Comparison of ENCODE assay signal across 8 cellular contexts in genomic region chr15:43800286-43801136, GRCh38. TPM values are rescaled to one million over a fixed set of nuclear protein-coding genes. Genes with fewer than 3 reads are reported as not detected.
A peak's percentile ranks its signal among the peaks of the same experiment; 100 is the strongest.
DNase-seq lines count a peak whose midpoint lies in the region; ATAC-seq, FAIRE-seq and TF ChIP-seq lines count a peak whose summit lies in the region.

HYPK (plus strand) TSS chr15:43800599; CDS start chr15:43800623, 24 bp downstream.

- peak within 1 kb of the TSS; percentile 82 for H3K4me3 ChIP-seq in GM12865 (ENCODE audit: low read depth, low read length)

- TF ChIP-seq CTCF in GM12865 (IDR thresholded peaks at IDR 0.05; ENCODE audit: insufficient read depth, low read depth, low read length, missing control alignments) = no peak

- DNase-seq in GM12865 (ENCODE audit: low read depth) (peak; percentile 93), NCI-H146 treated with DMSO at 0.1 percent for 48 hours (lab: John Stamatoyannopoulos, UW; ENCODE audit: unreplicated experiment) (peak; percentile 26), T-helper 2 cell (peak; percentile 77 to 94 (median 86)), amygdala (lab: John Stamatoyannopoulos, UW) (peak; percentile 42 to 97 (median 88)), left ventricle myocardium superior (peak; percentile 96), pulmonary artery endothelial cell (ENCODE audit: low read depth, low spot score) (peak; percentile 60), urothelium cell line (ENCODE audit: low spot score) (peak; percentile 79)

- intact Hi-C loops in left ventricle myocardium superior (cut with micrococcal nuclease) = no loop called here

- ATAC-seq in HG02678 (IDR thresholded peaks at IDR 0.05; ENCODE audit: unreplicated experiment) (peak; percentile 95), left ventricle myocardium superior (peak; percentile 92)

- no peak for FAIRE-seq in urothelium cell line (lab: Jason Lieb, UNC)

RNA-seq across cellular contexts. Expression of gene HYPK, which starts in this region (rescaled TPM):
- total RNA-seq in left ventricle myocardium superior (12.3 TPM), pulmonary artery endothelial cell (7.6 and 10.3 TPM in 2 replicates)

Comparison
In these comparisons a context has a peak if more than half of its experiments do, and no peak if none do; other contexts are left out.
1. Peak in every context shown above with its lines: DNase-seq, ATAC-seq and H3K4me3 ChIP-seq.
2. DNase-seq: peak in every context shown above with its lines; median percentile 96 in left ventricle myocardium superior; 93 in GM12865; 88 in amygdala; 86 in T-helper 2 cell; 79 in urothelium cell line; 60 in pulmonary artery endothelial cell; 26 in NCI-H146 treated with DMSO at 0.1 percent for 48 hours.